30 cellular contexts compared by ENCODE assay signal in the genomic region with DNA sequence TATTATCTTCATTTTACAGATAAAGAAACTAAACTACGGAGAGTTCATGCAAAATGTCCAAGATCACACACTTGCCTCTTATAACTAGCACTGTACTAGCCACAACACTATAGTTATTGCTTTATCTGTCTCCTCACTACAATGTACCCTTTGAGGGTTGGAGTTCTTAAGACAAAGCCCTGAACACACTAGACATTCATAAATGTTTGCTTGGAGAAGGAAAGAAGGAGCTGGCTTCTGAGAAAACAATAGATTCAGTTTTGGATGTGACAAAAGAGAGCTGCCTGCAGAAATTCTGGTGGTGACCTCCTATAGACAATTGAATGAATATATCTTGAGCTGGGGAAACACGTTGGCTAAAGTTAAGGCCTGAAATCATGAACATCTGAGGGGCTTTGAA.
DNase-seq lines count a peak whose midpoint lies in the region; ATAC-seq and TF ChIP-seq lines count a peak whose summit lies in the region.
"Had no signal": no experiment of that assay in that cellular context is flagged by ENCODE, and none has a peak within 500 bp of the region (broad histone marks: within the 10 kb centered on the region; RNA-seq: fewer than 3 reads in every experiment).

No MANE protein-coding gene starts in this region.

- no peak for DNase-seq in PC-9
- peak; percentile 63 for DNase-seq in SK-MEL-5 (ENCODE audit: low read depth, low spot score)
- peak; percentile 68 for DNase-seq in foreskin melanocyte
- DNase-seq in Right ventricle myocardium inferior (ENCODE audit: missing footprints): no peak
- DNase-seq in ACHN: no peak
- DNase-seq in GOT3 (lab: John Stamatoyannopoulos, UW): no peak
- DNase-seq: 8988T; AML-193; BE2C; C1 segment of cervical spinal cord; Caco-2; Calu3; CD4-positive, alpha-beta memory T cell; CD4-positive, alpha-beta T cell; CD4-positive, CD25-positive, alpha-beta regulatory T cell; CD8-positive, alpha-beta memory T cell; CD8-positive, alpha-beta T cell; COR-L47; DMS 273 treated with DMSO at 0.1 percent for 48 hours; DMS153; DMS53; DMS79; DMS79 treated with DMSO at 0.1 percent for 48 hours; DND-41; EL had no signal

- POLR2A ChIA-PET in PC-9 (lab: Charles Lee; ENCODE audit: unreplicated experiment): no interaction called here

- intact Hi-C loops in PC-9 (cut with micrococcal nuclease; ENCODE audit: unreplicated experiment) (no loop called here), Right ventricle myocardium inferior (cut with DNase I) (no loop called here)

- no peaks in the 10 kb centered on the region for H4K20me1 ChIP-seq in PC-9 (ENCODE audit: insufficient read depth)
- H4K20me1 ChIP-seq: BLaER1; BLaER1 treated with 17β-estradiol and CSF1 and Interleukin-3, amounts not matched to agents 10 nM and 100 nM had no signal

- H3K9me2 ChIP-seq in PC-9 (ENCODE audit: insufficient read depth): no peaks in the 10 kb centered on the region

- no peaks in the 10 kb centered on the region for H3F3A ChIP-seq in PC-9 (ENCODE audit: insufficient read depth, low read depth)

- ATAC-seq in Right ventricle myocardium inferior: no peak
- ATAC-seq: A549; CD8-positive, alpha-beta T cell had no signal

- no peaks in the 10 kb centered on the region for H3K9me3 ChIP-seq in PC-9 (ENCODE audit: insufficient read depth, low read depth)
- H3K9me3 ChIP-seq: A549, BE2C, BLaER1, Caco-2 had no signal

- CTCF ChIA-PET in PC-9 (lab: Charles Lee): no interaction called here

- H3K27ac ChIP-seq in PC-9: no peak overlapping the region
- H3K27ac ChIP-seq: 22Rv1; A549; BLaER1; BLaER1 treated with 17β-estradiol and CSF1 and Interleukin-3, amounts not matched to agents 10 nM and 100 nM; C4-2B had no signal

- no peak overlapping the region for H3K4me3 ChIP-seq in PC-9
- H3K4me3 ChIP-seq: A549; BLaER1; BLaER1 treated with 17β-estradiol and CSF1 and Interleukin-3, amounts not matched to agents 10 nM and 100 nM had no signal

- in situ Hi-C loops in SK-MEL-5 (cut with HindIII; ENCODE audit: low pct_unique_long_range_greater_than_20kb, low sequenced_read_pairs): no loop called here
- in situ Hi-C loops in ACHN (cut with HindIII; ENCODE audit: low pct_ligation_motif_present, low pct_unique_long_range_greater_than_20kb, low sequenced_read_pairs): no loop called here

- TF ChIP-seq CTCF in PC-9 (conservative IDR thresholded peaks at IDR 0.05): no peak

- no peaks in the 10 kb centered on the region for H3K79me2 ChIP-seq in PC-9 (ENCODE audit: low read depth)

- no peak overlapping the region for H3K4me2 ChIP-seq in PC-9
- H3K4me2 ChIP-seq: A549; BLaER1; BLaER1 treated with 17β-estradiol and CSF1 and Interleukin-3, amounts not matched to agents 10 nM and 100 nM had no signal

- no peaks in the 10 kb centered on the region for H3K27me3 ChIP-seq in PC-9 (ENCODE audit: insufficient read depth, low read depth)
- H3K27me3 ChIP-seq: BE2C; BLaER1; BLaER1 treated with 17β-estradiol and CSF1 and Interleukin-3, amounts not matched to agents 10 nM and 100 nM had no signal

- no peaks in the 10 kb centered on the region for H3K4me1 ChIP-seq in PC-9 (replicated peaks; ENCODE audit: insufficient read depth)
- H3K4me1 ChIP-seq: A549; BE2C; BLaER1; BLaER1 treated with 17β-estradiol and CSF1 and Interleukin-3, amounts not matched to agents 10 nM and 100 nM; Caco-2 had no signal

- H2AFZ ChIP-seq in PC-9: 0 out of 2 replicates have a peak overlapping the region, but pooled peaks have one; percentile 24

- no peaks in the 10 kb centered on the region for H3K36me3 ChIP-seq in PC-9 (ENCODE audit: low read depth)
- H3K36me3 ChIP-seq: BE2C; BLaER1; BLaER1 treated with 17β-estradiol and CSF1 and Interleukin-3, amounts not matched to agents 10 nM and 100 nM had no signal

- BruUV-seq in PC-9 (replicated peaks; lab: Mats Ljungman, UMichigan): no TSS peak

Comparison
In these comparisons a context has a peak if more than half of its experiments do, and no peak if none do; other contexts are left out.
1. DNase-seq: peak in SK-MEL-5 (single experiment) and foreskin melanocyte (single experiment); none in PC-9 (0 of 2), Right ventricle myocardium inferior (single experiment), ACHN (single experiment) and GOT3 (single experiment).